In the genomic region with DNA sequence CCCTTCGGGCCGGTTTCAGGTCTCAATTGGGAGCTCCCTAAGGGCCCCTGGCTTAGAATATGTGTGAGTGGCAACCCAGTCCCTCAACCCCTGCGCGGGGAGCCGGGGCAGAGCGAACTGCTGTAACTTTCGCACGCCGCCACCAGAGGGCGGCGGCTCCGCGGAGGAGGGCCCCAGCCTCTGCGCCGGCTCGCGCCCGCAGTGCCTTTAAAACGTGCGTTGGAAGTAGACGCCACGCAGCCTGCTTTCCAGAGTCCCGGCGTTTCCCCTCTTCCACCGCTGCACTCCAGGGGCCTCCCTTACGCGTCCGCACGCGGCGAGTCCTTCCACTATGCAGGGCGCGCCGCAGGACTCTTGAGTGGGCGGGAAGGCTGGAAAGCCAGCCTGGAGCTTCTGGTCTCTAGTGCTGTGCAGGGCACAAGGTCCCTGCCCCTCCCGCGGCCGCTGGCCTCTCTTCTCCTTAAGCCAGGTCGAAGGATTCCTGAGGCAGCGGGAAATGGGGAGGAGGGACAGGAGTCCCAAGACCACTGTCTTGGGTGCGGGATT, we compare ENCODE assay signal across 9 cellular contexts. TPM values are rescaled to one million over a fixed set of nuclear protein-coding genes. Genes with fewer than 3 reads are reported as not detected.
DNase-seq lines count a peak whose midpoint lies in the region; ATAC-seq and TF ChIP-seq lines count a peak whose summit lies in the region.
"Had no signal": no experiment of that assay in that cellular context is flagged by ENCODE, and none has a peak within 500 bp of the region (broad histone marks: within the 10 kb centered on the region; RNA-seq: fewer than 3 reads in every experiment).

No MANE protein-coding gene starts in this region.

- ATAC-seq in GM21529 (IDR thresholded peaks at IDR 0.05; ENCODE audit: unreplicated experiment) = peak; percentile 76

- no peaks in the 10 kb centered on the region for H3K9me3 Mint-ChIP-seq in neural crest cell

- no peaks in the 10 kb centered on the region for H3K27me3 ChIP-seq in stomach smooth muscle (ENCODE audit: control insufficient read depth in 1 of 2, insufficient read depth in 2 of 2, low read length in 2 of 2)

- peak overlapping the region; percentile 58 to 72 for H3K9ac ChIP-seq in stomach smooth muscle (ENCODE audit: low read length in 2 of 2)

- H3K36me3 Mint-ChIP-seq in neural crest cell (ENCODE audit: low read depth) = no peaks in the 10 kb centered on the region

- peaks cover 5% of the 10 kb centered on the region for H3K4me1 Mint-ChIP-seq in neural crest cell

- TF ChIP-seq CTCF in foreskin fibroblast (IDR thresholded peaks at IDR 0.05; ENCODE audit: low read depth, low read length) (peak; percentile 93), neural crest cell (conservative IDR thresholded peaks at IDR 0.05) (peak; percentile 96)

- H3K9me3 ChIP-seq in stomach smooth muscle (ENCODE audit: control insufficient read depth in 2 of 2, low read length in 2 of 2) = no peaks in the 10 kb centered on the region

- no peaks in the 10 kb centered on the region for H3K36me3 ChIP-seq in stomach smooth muscle (ENCODE audit: control insufficient read depth in 2 of 2, insufficient read depth in 2 of 2, low read length in 2 of 2)

- peak overlapping the region; percentile 27 for H3K27ac Mint-ChIP-seq in neural crest cell (ENCODE audit: unreplicated experiment)

- peaks cover 2% of the 10 kb centered on the region for H3K27me3 Mint-ChIP-seq in neural crest cell (ENCODE audit: low read depth)

- peak overlapping the region; percentile 71 for H3K4me3 Mint-ChIP-seq in neural crest cell

- H3K4me1 ChIP-seq in stomach smooth muscle (ENCODE audit: control insufficient read depth, insufficient read depth, low read length) = peaks cover 11% of the 10 kb centered on the region

- H3K4me3 ChIP-seq in foreskin fibroblast (ENCODE audit: low read depth in 1 of 2, low read length in 2 of 2) = peak overlapping the region; percentile 41 to 54
- peak overlapping the region; percentile 66 to 73 for H3K4me3 ChIP-seq in stomach smooth muscle (ENCODE audit: low read length in 2 of 2)

- DNase-seq in DMS 273 (lab: John Stamatoyannopoulos, UW; ENCODE audit: unreplicated experiment) (peak; percentile 92), KG1 (lab: John Stamatoyannopoulos, UW) (peak; percentile 77), RPMI8226 (peak; percentile 90), foreskin fibroblast (peak; percentile 64 to 87), neural crest cell (ENCODE audit: low read depth, low spot score) (peak; percentile 76)
- peak; percentile 59 for DNase-seq in activated effector memory CD4-positive, alpha-beta T cell treated with Interleukin-2 at 50 U/mL for 16 hours

- H3K27ac ChIP-seq in stomach smooth muscle (ENCODE audit: low read length) = peak overlapping the region; percentile 41

RNA-seq across cellular contexts. Expression of a gene that starts 23.7 kb away (rescaled TPM):
- total RNA-seq in neural crest cell = not detected in 2 replicates
- total RNA-seq: renal cortical epithelial cell had no signal

RNA-seq across cellular contexts. Expression of a gene that starts 38.2 kb away (rescaled TPM):
- total RNA-seq in neural crest cell = 0.36 and 0.49 TPM in 2 replicates

Comparison
In these comparisons a context has a peak if more than half of its experiments do, and no peak if none do; other contexts are left out.
1. Peak in every context shown above with its lines: DNase-seq, ATAC-seq, H3K4me3 ChIP-seq and H3K27ac ChIP-seq.